8 cellular contexts compared by ENCODE assay signal in genomic region chr10:97686301-97686961, GRCh38.
A peak's percentile ranks its signal among the peaks of the same experiment; 100 is the strongest.
DNase-seq lines count a peak whose midpoint lies in the region; ATAC-seq lines count a peak whose summit lies in the region.

No MANE protein-coding gene starts in this region.

- ATAC-seq in HG02943 (IDR thresholded peaks at IDR 0.05; ENCODE audit: low read depth, unreplicated experiment) (peak; percentile 18), HG03135 (IDR thresholded peaks at IDR 0.05; ENCODE audit: unreplicated experiment) (no peak)
- ATAC-seq in stimulated activated memory B cell treated with anti-CD40 and anti-IgM and Interleukin-4, amounts not matched to agents 10 μg/mL and 1 μg/mL and 100 μg/mL, for 72 hours = peak; percentile 40

- DNase-seq in adipocyte (ENCODE audit: low read depth) (peak; percentile 11), superior temporal gyrus (ENCODE audit: extremely low spot score) (no peak), LoVo (ENCODE audit: low spot score) (no peak)

- peaks cover 42 to 86% (median 58%) of the 10 kb centered on the region in 10 experiments for H3K4me1 ChIP-seq in BLaER1 treated with 17β-estradiol and CSF1 and Interleukin-3, amounts not matched to agents 10 nM and 100 nM
- peaks cover 67% of the 10 kb centered on the region for H3K4me1 ChIP-seq in adipocyte (ENCODE audit: control insufficient read depth, insufficient read depth, low read length)
- H3K4me1 ChIP-seq in iPS-20b (ENCODE audit: insufficient read depth, low read length) = peaks cover 5% of the 10 kb centered on the region; the same call in 1 of the 2 replicates

- H3K36me3 Mint-ChIP-seq in stimulated activated memory B cell treated with anti-CD40 and anti-IgM and Interleukin-4, amounts not matched to agents 10 μg/mL and 1 μg/mL and 100 μg/mL, for 72 hours = no peaks in the 10 kb centered on the region

- peak overlapping the region; percentile 86 to 98 (median 97) for H3K4me2 ChIP-seq in BLaER1 treated with 17β-estradiol and CSF1 and Interleukin-3, amounts not matched to agents 10 nM and 100 nM

- H3K27me3 Mint-ChIP-seq in stimulated activated memory B cell treated with anti-CD40 and anti-IgM and Interleukin-4, amounts not matched to agents 10 μg/mL and 1 μg/mL and 100 μg/mL, for 72 hours = no peaks in the 10 kb centered on the region

- peaks cover 0 to 3% (median 0%) of the 10 kb centered on the region in 11 experiments; a peak in 1 of 22 replicates for H3K36me3 ChIP-seq in BLaER1 treated with 17β-estradiol and CSF1 and Interleukin-3, amounts not matched to agents 10 nM and 100 nM
- H3K36me3 ChIP-seq in adipocyte (ENCODE audit: control insufficient read depth, insufficient read depth, low read length, severe bottlenecking) (no peaks in the 10 kb centered on the region), iPS-20b (ENCODE audit: insufficient read depth, low read depth, low read length) (no peaks in the 10 kb centered on the region)

- peak overlapping the region; percentile 62 to 83 (median 72) for H3K4me3 ChIP-seq in BLaER1 treated with 17β-estradiol and CSF1 and Interleukin-3, amounts not matched to agents 10 nM and 100 nM
- H3K4me3 ChIP-seq in adipocyte (ENCODE audit: low read length) (peak overlapping the region; percentile 90), iPS-20b (ENCODE audit: low read length) (peak overlapping the region; percentile 88)

- H3K9ac ChIP-seq in BLaER1 treated with 17β-estradiol and CSF1 and Interleukin-3, amounts not matched to agents 10 nM and 100 nM = peak overlapping the region; percentile 63 to 88 (median 80)
- H3K9ac ChIP-seq in adipocyte (ENCODE audit: low read length) (peak overlapping the region; percentile 90), iPS-20b (ENCODE audit: low read depth, low read length) (peak overlapping the region; percentile 86)

- H3K27me3 ChIP-seq in BLaER1 treated with 17β-estradiol and CSF1 and Interleukin-3, amounts not matched to agents 10 nM and 100 nM = no peaks in the 10 kb centered on the region
- H3K27me3 ChIP-seq in adipocyte (replicated peaks; ENCODE audit: control insufficient read depth, insufficient read depth, low read length) (no peaks in the 10 kb centered on the region), iPS-20b (ENCODE audit: insufficient read depth, low read length) (peaks cover 19% of the 10 kb centered on the region)

- peak overlapping the region; percentile 58 for H3K27ac Mint-ChIP-seq in stimulated activated memory B cell treated with anti-CD40 and anti-IgM and Interleukin-4, amounts not matched to agents 10 μg/mL and 1 μg/mL and 100 μg/mL, for 72 hours

- H3K9me3 Mint-ChIP-seq in stimulated activated memory B cell treated with anti-CD40 and anti-IgM and Interleukin-4, amounts not matched to agents 10 μg/mL and 1 μg/mL and 100 μg/mL, for 72 hours = no peaks in the 10 kb centered on the region

- H3K27ac ChIP-seq in BLaER1 treated with 17β-estradiol and CSF1 and Interleukin-3, amounts not matched to agents 10 nM and 100 nM = peak overlapping the region in 10 of 11 experiments; percentile 31 to 83 (median 62); a peak in 18 of 22 replicates
- H3K27ac ChIP-seq in iPS-20b (ENCODE audit: low read length) = no peak overlapping the region

- H3K9me3 ChIP-seq in BLaER1 treated with 17β-estradiol and CSF1 and Interleukin-3, amounts not matched to agents 10 nM and 100 nM (replicated peaks in 1 of 11) = no peaks in the 10 kb centered on the region
- H3K9me3 ChIP-seq in adipocyte (ENCODE audit: control insufficient read depth, low read length) = no peaks in the 10 kb centered on the region
- no peaks in the 10 kb centered on the region for H3K9me3 ChIP-seq in iPS-20b (ENCODE audit: insufficient read depth, low read depth, low read length)

- H3K4me3 Mint-ChIP-seq in stimulated activated memory B cell treated with anti-CD40 and anti-IgM and Interleukin-4, amounts not matched to agents 10 μg/mL and 1 μg/mL and 100 μg/mL, for 72 hours = peak overlapping the region; percentile 88

- peaks cover 14% of the 10 kb centered on the region for H3K4me1 Mint-ChIP-seq in stimulated activated memory B cell treated with anti-CD40 and anti-IgM and Interleukin-4, amounts not matched to agents 10 μg/mL and 1 μg/mL and 100 μg/mL, for 72 hours

- H4K20me1 ChIP-seq in BLaER1 treated with 17β-estradiol and CSF1 and Interleukin-3, amounts not matched to agents 10 nM and 100 nM = peaks cover 0 to 48% (median 0%) of the 10 kb centered on the region in 11 experiments; a peak in 7 of 22 replicates
